In genomic region chr19:41699968-41700323, GRCh38 we compare ENCODE assay signal across 19 cellular contexts. TPM values are rescaled to one million over a fixed set of nuclear protein-coding genes. Genes with fewer than 3 reads are reported as not detected.
"Had no signal": no experiment of that assay in that cellular context is flagged by ENCODE, and none has a peak within 500 bp of the region (broad histone marks: within the 10 kb centered on the region; RNA-seq: fewer than 3 reads in every experiment).

No MANE protein-coding gene starts in this region.

- H3K27ac Mint-ChIP-seq: activated CD4-positive, alpha-beta memory T cell treated with anti-CD3 and anti-CD28 coated beads for 36 hours; activated naive CD8-positive, alpha-beta T cell treated with anti-CD3 and anti-CD28 coated beads, Interleukin-2, amount 50 U/mL, for 24 hours; naive thymus-derived CD4-positive, alpha-beta T cell had no signal

- DNase-seq: activated CD4-positive, alpha-beta memory T cell treated with anti-CD3 and anti-CD28 coated beads for 36 hours; activated gamma-delta T cell; activated naive CD8-positive, alpha-beta T cell treated with anti-CD3 and anti-CD28 coated beads, Interleukin-2, amount 50 U/mL, for 24 hours; activated T-cell treated with anti-CD3 and anti-CD28 coated beads, Interleukin-2, amount 50 U/mL, for 4 hours; dermis blood vessel endothelial cell; heart right ventricle; mammary epithelial cell; nucleus accumbens; right cardiac atrium; T-helper 1 cell; T1000 had no signal

- H3K4me3 ChIP-seq: breast epithelium, gastroesophageal sphincter, heart right ventricle, prostate gland, thoracic aorta had no signal

- FAIRE-seq: urothelium cell line had no signal

- H3K9me3 Mint-ChIP-seq: activated CD4-positive, alpha-beta memory T cell treated with anti-CD3 and anti-CD28 coated beads for 36 hours; activated naive CD8-positive, alpha-beta T cell treated with anti-CD3 and anti-CD28 coated beads, Interleukin-2, amount 50 U/mL, for 24 hours; activated T-cell treated with anti-CD3 and anti-CD28 coated beads, Interleukin-2, amount 50 U/mL, for 4 hours had no signal

- H3K4me1 ChIP-seq: breast epithelium, gastroesophageal sphincter, heart right ventricle, prostate gland had no signal

- H3K36me3 ChIP-seq: breast epithelium, gastroesophageal sphincter, heart right ventricle, prostate gland, thoracic aorta had no signal

- H3K9me3 ChIP-seq: breast epithelium, gastroesophageal sphincter, heart right ventricle, prostate gland, thoracic aorta had no signal

- ATAC-seq: activated naive CD8-positive, alpha-beta T cell treated with anti-CD3 and anti-CD28 coated beads, Interleukin-2, amount 50 U/mL, for 24 hours; activated T-cell treated with anti-CD3 and anti-CD28 coated beads, Interleukin-2, amount 50 U/mL, for 4 hours; gastroesophageal sphincter; naive thymus-derived CD4-positive, alpha-beta T cell; right cardiac atrium; SK-N-SH treated with all-trans-retinoic acid at 6 μM for 48 hours had no signal

- H3K27ac ChIP-seq: breast epithelium, gastroesophageal sphincter, heart right ventricle, prostate gland, thoracic aorta had no signal

- H3K4me1 Mint-ChIP-seq: activated naive CD8-positive, alpha-beta T cell treated with anti-CD3 and anti-CD28 coated beads, Interleukin-2, amount 50 U/mL, for 24 hours had no signal

- H3K36me3 Mint-ChIP-seq: activated CD4-positive, alpha-beta memory T cell treated with anti-CD3 and anti-CD28 coated beads for 36 hours; naive thymus-derived CD4-positive, alpha-beta T cell had no signal

- H3K4me3 Mint-ChIP-seq: activated CD4-positive, alpha-beta memory T cell treated with anti-CD3 and anti-CD28 coated beads for 36 hours; activated naive CD8-positive, alpha-beta T cell treated with anti-CD3 and anti-CD28 coated beads, Interleukin-2, amount 50 U/mL, for 24 hours; activated T-cell treated with anti-CD3 and anti-CD28 coated beads, Interleukin-2, amount 50 U/mL, for 4 hours; naive thymus-derived CD4-positive, alpha-beta T cell had no signal

RNA-seq across cellular contexts. Expression of gene CEACAM5, which starts 8.5 kb away (rescaled TPM):
- total RNA-seq: activated CD4-positive, alpha-beta memory T cell treated with anti-CD3 and anti-CD28 coated beads for 36 hours; dermis blood vessel endothelial cell; heart right ventricle; mammary epithelial cell; mononuclear cell; naive thymus-derived CD4-positive, alpha-beta T cell; right cardiac atrium; thoracic aorta had no signal
- polyA plus RNA-seq: mammary epithelial cell; naive thymus-derived CD4-positive, alpha-beta T cell had no signal

RNA-seq across cellular contexts. Expression of gene CEACAM7, which starts 11.9 kb away (rescaled TPM):
- total RNA-seq: activated CD4-positive, alpha-beta memory T cell treated with anti-CD3 and anti-CD28 coated beads for 36 hours; heart right ventricle; mammary epithelial cell; mononuclear cell; naive thymus-derived CD4-positive, alpha-beta T cell; prostate gland; right cardiac atrium; thoracic aorta had no signal
- polyA plus RNA-seq: heart right ventricle; mammary epithelial cell; naive thymus-derived CD4-positive, alpha-beta T cell; right cardiac atrium had no signal

RNA-seq across cellular contexts. Expression of gene CEACAM6, which starts 55.4 kb away (rescaled TPM):
- total RNA-seq: activated CD4-positive, alpha-beta memory T cell treated with anti-CD3 and anti-CD28 coated beads for 36 hours; dermis blood vessel endothelial cell; thoracic aorta had no signal
- polyA plus RNA-seq: naive thymus-derived CD4-positive, alpha-beta T cell; right cardiac atrium had no signal
